ENCODE assay signal across 15 cellular contexts in the genomic region with DNA sequence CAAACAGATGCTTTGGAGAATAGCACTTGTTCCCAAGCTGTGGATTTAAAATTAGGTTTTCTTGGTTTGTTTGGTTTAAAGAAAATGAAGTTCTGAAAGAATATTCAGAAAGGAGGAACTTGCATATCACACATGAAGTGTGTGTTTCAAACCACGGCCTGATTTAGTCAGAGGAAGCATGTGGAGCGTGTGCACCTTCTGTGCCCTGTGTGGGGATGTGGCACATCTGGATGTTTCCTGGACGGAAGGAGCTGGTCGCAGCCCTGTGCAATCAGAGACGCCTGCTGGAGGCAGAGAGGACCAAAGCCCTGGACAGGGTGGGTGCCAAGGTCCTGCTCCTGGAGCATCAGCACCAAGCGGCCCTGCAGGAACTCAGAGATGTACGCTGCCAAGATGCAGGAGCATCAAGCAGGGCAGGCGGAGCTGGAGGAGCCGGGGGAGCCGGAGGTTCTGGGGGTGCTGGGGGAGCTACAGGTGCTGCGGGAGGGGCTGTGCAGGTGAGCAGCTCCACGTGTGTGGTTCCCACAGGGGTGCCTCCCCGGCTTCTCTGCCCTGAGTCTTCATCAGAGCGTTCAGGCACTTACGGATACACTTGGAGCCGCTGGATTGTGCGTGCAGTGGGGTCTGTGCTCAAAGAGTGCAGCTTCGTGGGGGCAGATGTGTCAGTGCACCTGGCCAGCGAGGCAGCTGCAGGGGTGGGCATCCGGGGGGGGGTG. TPM values are rescaled to one million over a fixed set of nuclear protein-coding genes. Genes with fewer than 3 reads are reported as not detected.
DNase-seq lines count a peak whose midpoint lies in the region; ATAC-seq, FAIRE-seq and TF ChIP-seq lines count a peak whose summit lies in the region.
"Had no signal": no experiment of that assay in that cellular context is flagged by ENCODE, and none has a peak within 500 bp of the region (broad histone marks: within the 10 kb centered on the region; RNA-seq: fewer than 3 reads in every experiment).

No MANE protein-coding gene starts in this region.

- DNase-seq in GDM1 (lab: John Stamatoyannopoulos, UW) (peak; percentile 77), H7 (peak; percentile 61), UCSD-AML1 (lab: John Stamatoyannopoulos, UW; ENCODE audit: unreplicated experiment) (peak; percentile 73), memory B cell (ENCODE audit: low spot score in 2 of 2) (no peak), NCI-H510A (lab: John Stamatoyannopoulos, UW) (no peak), HepG2 (ENCODE audit: low spot score) (no peak), breast epithelium (ENCODE audit: low spot score in 2 of 2) (no peak)
- no peak for DNase-seq in activated CD4-positive, alpha-beta memory T cell treated with anti-CD3 and anti-CD28 coated beads, Interleukin-2, amount 10 ng/mL, durations not matched to agents 7 days and 5 days
- DNase-seq: adrenal gland, COR-L47, NCI-H146, right cardiac atrium had no signal

- H3K36me3 ChIP-seq in H7 (replicated peaks; ENCODE audit: control insufficient read depth, insufficient read depth, low read length), result peaks cover 13% of the 10 kb centered on the region
- peaks cover 23 to 54% of the 10 kb centered on the region in 2 experiments; a peak in 4 of 5 replicates for H3K36me3 ChIP-seq in HepG2 (replicated peaks in 1 of 2; ENCODE audit: control insufficient read depth in 1 of 2, insufficient read depth in 2 of 2, low read length in 2 of 2)
- H3K36me3 ChIP-seq in breast epithelium, result no peaks in the 10 kb centered on the region

- H3K9me3 ChIP-seq in HepG2 (ENCODE audit: low read length) (no peaks in the 10 kb centered on the region), breast epithelium (no peaks in the 10 kb centered on the region)
- H3K9me3 ChIP-seq: adrenal gland, suprapubic skin had no signal

- CTCF ChIA-PET in activated CD4-positive, alpha-beta memory T cell treated with anti-CD3 and anti-CD28 coated beads, Interleukin-2, amount 10 ng/mL, durations not matched to agents 7 days and 5 days (lab: Charles Lee), result interaction anchor here (0.8 to 1.8 kb wide), 2 partner anchors 226 to 399 kb away, joined by 3 to 6 read pairs; no protein-coding TSS in a partner anchor
- CTCF ChIA-PET in HepG2 (lab: Yijun Ruan, JAX; ENCODE audit: low intra/inter-chr PET ratio, low total read pairs), result no interaction called here

- no peak overlapping the region for H3K4me2 ChIP-seq in HepG2 (ENCODE audit: low read depth, low read length)

- no peak overlapping the region for H3K9ac ChIP-seq in HepG2 (ENCODE audit: insufficient read depth, low read depth, low read length)

- H3K4me1 ChIP-seq in HepG2 (ENCODE audit: insufficient read depth, low read length), result no peaks in the 10 kb centered on the region
- H3K4me1 ChIP-seq in breast epithelium, result no peaks in the 10 kb centered on the region
- H3K4me1 ChIP-seq: adrenal gland had no signal

- TF ChIP-seq POLR2A in HepG2 (IDR thresholded peaks at IDR 0.05; ENCODE audit: insufficient read depth in 1 of 2, low read depth in 2 of 2, low read length in 2 of 2) (no peak), breast epithelium (IDR thresholded peaks at IDR 0.05) (no peak)

- H3K27ac ChIP-seq in HepG2 (ENCODE audit: extremely low read length, insufficient read depth, low read length) (no peak overlapping the region), breast epithelium (no peak overlapping the region)
- H3K27ac ChIP-seq: adrenal gland, SK-N-MC, suprapubic skin had no signal

- peak; percentile 60 for ATAC-seq in memory B cell (ENCODE audit: low read depth)
- ATAC-seq in HepG2, result no peak
- ATAC-seq: right cardiac atrium had no signal

- POLR2A ChIA-PET in activated CD4-positive, alpha-beta memory T cell treated with anti-CD3 and anti-CD28 coated beads, Interleukin-2, amount 10 ng/mL, durations not matched to agents 7 days and 5 days (lab: Charles Lee), result interaction anchor here (1.2 to 2.3 kb wide), 4 partner anchors 42 to 85 kb away, joined by 3 to 9 read pairs (median 4); a partner anchor contains a TSS
- POLR2A ChIA-PET in HepG2 (lab: Yijun Ruan, JAX), result no interaction called here

- no peak overlapping the region for H2AFZ ChIP-seq in HepG2 (ENCODE audit: low read length)

- H3K79me2 ChIP-seq in HepG2 (ENCODE audit: insufficient read depth, low read length), result peaks cover 2% of the 10 kb centered on the region

- H3K36me3 Mint-ChIP-seq in memory B cell, result peaks cover 11% of the 10 kb centered on the region
- H3K36me3 Mint-ChIP-seq in activated CD4-positive, alpha-beta memory T cell treated with anti-CD3 and anti-CD28 coated beads, Interleukin-2, amount 10 ng/mL, durations not matched to agents 7 days and 5 days (ENCODE audit: low read depth), result peaks cover 57% of the 10 kb centered on the region

- H3K4me3 Mint-ChIP-seq in memory B cell, result peak overlapping the region; percentile 54
- H3K4me3 Mint-ChIP-seq in activated CD4-positive, alpha-beta memory T cell treated with anti-CD3 and anti-CD28 coated beads, Interleukin-2, amount 10 ng/mL, durations not matched to agents 7 days and 5 days, result no peak overlapping the region

- no peaks in the 10 kb centered on the region for H4K20me1 ChIP-seq in HepG2 (ENCODE audit: insufficient read depth, low read length)

- intact Hi-C loops in HepG2 (cut with micrococcal nuclease; ENCODE audit: unreplicated experiment) (no loop called here), breast epithelium (cut with DNase I; ENCODE audit: low total_unique reads) (no loop called here)

- TF ChIP-seq RAD21 in HepG2 (CRISPR knock-in tag; IDR thresholded peaks at IDR 0.05), result no peak

- 95% methylated on average over 11 of the region's 20 CpGs for WGBS in HepG2 (ENCODE audit: low lambda C conversion rate)

- no peaks in the 10 kb centered on the region for H3K9me3 Mint-ChIP-seq in memory B cell
- no peaks in the 10 kb centered on the region for H3K9me3 Mint-ChIP-seq in activated CD4-positive, alpha-beta memory T cell treated with anti-CD3 and anti-CD28 coated beads, Interleukin-2, amount 10 ng/mL, durations not matched to agents 7 days and 5 days

- peak overlapping the region; percentile 79 for H3K27ac Mint-ChIP-seq in memory B cell
- H3K27ac Mint-ChIP-seq in activated CD4-positive, alpha-beta memory T cell treated with anti-CD3 and anti-CD28 coated beads, Interleukin-2, amount 10 ng/mL, durations not matched to agents 7 days and 5 days, result no peak overlapping the region

- TF ChIP-seq CTCF in HepG2 (CRISPR knock-in tag; IDR thresholded peaks at IDR 0.05), result no peak
- no peak for TF ChIP-seq CTCF in breast epithelium (IDR thresholded peaks at IDR 0.05)

- no peaks in the 10 kb centered on the region for H3K27me3 Mint-ChIP-seq in memory B cell
- no peaks in the 10 kb centered on the region for H3K27me3 Mint-ChIP-seq in activated CD4-positive, alpha-beta memory T cell treated with anti-CD3 and anti-CD28 coated beads, Interleukin-2, amount 10 ng/mL, durations not matched to agents 7 days and 5 days

- TF ChIP-seq EP300 in HepG2 (IDR thresholded peaks at IDR 0.05; ENCODE audit: low read depth in 2 of 2, low read length in 2 of 2) (no peak), HepG2 (CRISPR knock-in tag; IDR thresholded peaks at IDR 0.05; ENCODE audit: borderline replicate concordance) (no peak)

- H3K27me3 ChIP-seq in H7 (ENCODE audit: control insufficient read depth, insufficient read depth, low read length), result no peaks in the 10 kb centered on the region
- no peaks in the 10 kb centered on the region for H3K27me3 ChIP-seq in HepG2 (ENCODE audit: control insufficient read depth in 1 of 2, insufficient read depth in 2 of 2, low read length in 2 of 2)
- H3K27me3 ChIP-seq in breast epithelium, result no peaks in the 10 kb centered on the region
- H3K27me3 ChIP-seq: adrenal gland, suprapubic skin had no signal

- H3K4me3 ChIP-seq in H7 (ENCODE audit: insufficient read depth, low read depth, low read length) (no peak overlapping the region), HepG2 (replicated peaks in 1 of 3; ENCODE audit: insufficient read depth in 1 of 3, low read depth in 2 of 3, low read length in 3 of 3) (no peak overlapping the region), breast epithelium (no peak overlapping the region)
- H3K4me3 ChIP-seq: adrenal gland, SK-N-MC, suprapubic skin had no signal

- no peak for FAIRE-seq in HepG2 (lab: Jason Lieb, UNC)
- FAIRE-seq: HTR-8/SVneo had no signal

- H3K4me1 Mint-ChIP-seq in memory B cell, result peaks cover 17% of the 10 kb centered on the region
- H3K4me1 Mint-ChIP-seq in activated CD4-positive, alpha-beta memory T cell treated with anti-CD3 and anti-CD28 coated beads, Interleukin-2, amount 10 ng/mL, durations not matched to agents 7 days and 5 days, result peaks cover 33% of the 10 kb centered on the region

- no TSS peak for BruUV-seq in HepG2 (replicated peaks; lab: Mats Ljungman, UMichigan)

- in situ Hi-C loops in HepG2 (cut with HindIII; ENCODE audit: extremely low pct_ligation_motif_present, low pct_unique_long_range_greater_than_20kb), result no loop called here

RNA-seq across cellular contexts. Expression of a gene that starts 45.7 kb away (rescaled TPM):
- total RNA-seq in H7 (2014; rRNA removed; shearing (Covaris generic)), result 20.7 and 37.7 TPM in 2 replicates
- total RNA-seq in activated CD4-positive, alpha-beta memory T cell treated with anti-CD3 and anti-CD28 coated beads, Interleukin-2, amount 10 ng/mL, durations not matched to agents 7 days and 5 days, result 10 to 100 TPM; 63.7 to 63.9 TPM
- 12.2 and 12.4 TPM in 2 replicates for total RNA-seq in HepG2 (2016; rRNA removed; fragmentation: Illumina TruSeq; extraction: Trizol)
- total RNA-seq in HepG2 (2016; cell fraction: cytosol; rRNA removed; fragmentation: Illumina TruSeq; extraction: Trizol; ENCODE audit: low read depth), result 11.8 and 13.7 TPM in 2 replicates
- total RNA-seq in HepG2 (2016; cell fraction: insoluble cytoplasmic fraction; rRNA removed; fragmentation: Illumina TruSeq; extraction: Trizol), result 9.9 and 13.1 TPM in 2 replicates
- 6.9 and 8.5 TPM in 2 replicates for total RNA-seq in HepG2 (2016; cell fraction: membrane; rRNA removed; fragmentation: Illumina TruSeq; extraction: Trizol)
- 24.8 and 28.6 TPM in 2 replicates for total RNA-seq in HepG2 (2016; cell fraction: nucleus; rRNA removed; fragmentation: Illumina TruSeq; extraction: Trizol)
- 5.6 and 7.4 TPM in 2 replicates for polyA plus RNA-seq in HepG2 (2011; rRNA removed)
- polyA plus RNA-seq in HepG2 (2011; cell fraction: cytosol; rRNA removed), result 2.5 and 3.7 TPM in 2 replicates
- polyA plus RNA-seq in HepG2 (2011; cell fraction: nucleus; rRNA removed), result 25.9 and 37.1 TPM in 2 replicates
- 6.5 and 6.9 TPM in 2 replicates for polyA plus RNA-seq in HepG2 (2012)
- 1.0 and 1.4 TPM in 2 replicates for polyA plus RNA-seq in HepG2 (2016; cell fraction: cytosol; fragmentation: Illumina TruSeq; extraction: Trizol; ENCODE audit: low read depth)
- 8.8 and 9.4 TPM in 2 replicates for polyA plus RNA-seq in HepG2 (2016; cell fraction: insoluble cytoplasmic fraction; fragmentation: Illumina TruSeq; extraction: Trizol; ENCODE audit: low read depth)
- 1.3 and 2.7 TPM in 2 replicates for polyA plus RNA-seq in HepG2 (2016; cell fraction: membrane; fragmentation: Illumina TruSeq; extraction: Trizol; ENCODE audit: low read depth)
- polyA plus RNA-seq in HepG2 (2016; cell fraction: nucleus; fragmentation: Illumina TruSeq; extraction: Trizol; ENCODE audit: insufficient read depth, low read depth), result 46.6 and 55.1 TPM in 2 replicates
- polyA minus RNA-seq in HepG2 (2011; rRNA and poly(A)+ RNA removed; ENCODE audit: low replicate concordance), result 31.0 and 75.2 TPM in 2 replicates
- 4.6 and 7.0 TPM in 2 replicates for polyA minus RNA-seq in HepG2 (2011; cell fraction: cytosol; rRNA and poly(A)+ RNA removed)
- 17.2 and 19.3 TPM in 2 replicates for polyA minus RNA-seq in HepG2 (2011; cell fraction: nucleus; rRNA and poly(A)+ RNA removed)
- total RNA-seq in breast epithelium, result 10 to 100 TPM; 25.2 to 31.0 (median 28.5) TPM

RNA-seq across cellular contexts. Expression of a gene that starts 46.0 kb away (rescaled TPM):
- total RNA-seq in H7 (2014; rRNA removed; shearing (Covaris generic)), result 16.8 and 26.4 TPM in 2 replicates
- total RNA-seq in activated CD4-positive, alpha-beta memory T cell treated with anti-CD3 and anti-CD28 coated beads, Interleukin-2, amount 10 ng/mL, durations not matched to agents 7 days and 5 days, result 10 to 100 TPM; 47.7 to 49.4 TPM
- 3.3 and 6.8 TPM in 2 replicates for total RNA-seq in HepG2 (2016; rRNA removed; fragmentation: Illumina TruSeq; extraction: Trizol)
- 5.2 and 5.5 TPM in 2 replicates for total RNA-seq in HepG2 (2016; cell fraction: cytosol; rRNA removed; fragmentation: Illumina TruSeq; extraction: Trizol; ENCODE audit: low read depth)
- total RNA-seq in HepG2 (2016; cell fraction: insoluble cytoplasmic fraction; rRNA removed; fragmentation: Illumina TruSeq; extraction: Trizol), result 2.2 and 7.3 TPM in 2 replicates
- 4.4 and 5.0 TPM in 2 replicates for total RNA-seq in HepG2 (2016; cell fraction: membrane; rRNA removed; fragmentation: Illumina TruSeq; extraction: Trizol)
- total RNA-seq in HepG2 (2016; cell fraction: nucleus; rRNA removed; fragmentation: Illumina TruSeq; extraction: Trizol), result 7.9 and 14.5 TPM in 2 replicates
- 3.2 and 3.5 TPM in 2 replicates for polyA plus RNA-seq in HepG2 (2011; rRNA removed)
- 0.99 and 1.6 TPM in 2 replicates for polyA plus RNA-seq in HepG2 (2011; cell fraction: cytosol; rRNA removed)
- 17.6 and 27.7 TPM in 2 replicates for polyA plus RNA-seq in HepG2 (2011; cell fraction: nucleus; rRNA removed)
- 1.3 and 2.8 TPM in 2 replicates for polyA plus RNA-seq in HepG2 (2012)
- polyA plus RNA-seq in HepG2 (2016; cell fraction: cytosol; fragmentation: Illumina TruSeq; extraction: Trizol; ENCODE audit: low read depth), result 0.69 and 0.97 TPM in 2 replicates
- polyA plus RNA-seq in HepG2 (2016; cell fraction: insoluble cytoplasmic fraction; fragmentation: Illumina TruSeq; extraction: Trizol; ENCODE audit: low read depth), result 1.4 and 2.3 TPM in 2 replicates
- 1.4 and 1.5 TPM in 2 replicates for polyA plus RNA-seq in HepG2 (2016; cell fraction: membrane; fragmentation: Illumina TruSeq; extraction: Trizol; ENCODE audit: low read depth)
- 19.1 and 20.8 TPM in 2 replicates for polyA plus RNA-seq in HepG2 (2016; cell fraction: nucleus; fragmentation: Illumina TruSeq; extraction: Trizol; ENCODE audit: insufficient read depth, low read depth)
- 12.3 and 40.6 TPM in 2 replicates for polyA minus RNA-seq in HepG2 (2011; rRNA and poly(A)+ RNA removed; ENCODE audit: low replicate concordance)
- polyA minus RNA-seq in HepG2 (2011; cell fraction: cytosol; rRNA and poly(A)+ RNA removed), result 2.3 and 2.5 TPM in 2 replicates
- 11.2 and 15.3 TPM in 2 replicates for polyA minus RNA-seq in HepG2 (2011; cell fraction: nucleus; rRNA and poly(A)+ RNA removed)
- 1 to 10 TPM in 2 of 3 donors, under 1 TPM in 1; 0.96 to 2.9 (median 2.6) TPM for total RNA-seq in breast epithelium

Comparison
In these comparisons a context has a peak if more than half of its experiments do, and no peak if none do; other contexts are left out.
1. DNase-seq: peak in GDM1 (single experiment), H7 (single experiment) and UCSD-AML1 (single experiment); none in memory B cell (0 of 2), activated CD4-positive, alpha-beta memory T cell treated with anti-CD3 and anti-CD28 coated beads, Interleukin-2, amount 10 ng/mL, durations not matched to agents 7 days and 5 days (single experiment), NCI-H510A (single experiment), HepG2 (single experiment) and breast epithelium (0 of 2).